Comparison of ENCODE assay signal across 2 cellular contexts in genomic region chr2:202113571-202114142, GRCh38.
TF ChIP-seq lines count a peak whose summit lies in the region.

No MANE protein-coding gene starts in this region.

TF ChIP-seq in A549, 52 proteins besides CTCF, POLR2A, EP300 and RAD21:
- TF ChIP-seq JUN (IDR thresholded peaks at IDR 0.05) (0 out of 5 replicates have a peak, but pooled peaks of 1 of the 2 experiments have one; percentile 17), GATA3 (IDR thresholded peaks at IDR 0.05; ENCODE audit: borderline replicate concordance) (peak; percentile 51; the same call in 1 of the 2 replicates), MAFK (IDR thresholded peaks at IDR 0.05; ENCODE audit: partially characterized antibody) (no peak)

TF ChIP-seq in H1, 55 proteins besides CTCF, POLR2A, EP300 and RAD21:
- TF ChIP-seq RFX5 (IDR thresholded peaks at IDR 0.05; ENCODE audit: borderline replicate concordance, low read depth, low read length) (no peak), CEBPB (IDR thresholded peaks at IDR 0.05; ENCODE audit: low read depth, low read length) (no peak), BACH1 (IDR thresholded peaks at IDR 0.05; ENCODE audit: low read length) (no peak), TAF7 (optimal IDR thresholded peaks at IDR 0.05; ENCODE audit: borderline replicate concordance, low read depth, low read length) (no peak), FOSL1 (IDR thresholded peaks at IDR 0.05; ENCODE audit: insufficient read depth, low read depth, low read length) (no peak), RXRA (IDR thresholded peaks at IDR 0.05; ENCODE audit: insufficient read depth, low read depth, low read length) (no peak), SP4 (IDR thresholded peaks at IDR 0.05; ENCODE audit: low read length) (no peak), POLR2AphosphoS5 (IDR thresholded peaks at IDR 0.05; ENCODE audit: low read depth, low read length) (no peak), MAFK (IDR thresholded peaks at IDR 0.05; ENCODE audit: low read depth, low read length) (no peak), KDM1A (IDR thresholded peaks at IDR 0.05; ENCODE audit: borderline replicate concordance, low read length) (no peak), ZNF274 (IDR thresholded peaks at IDR 0.05; ENCODE audit: borderline replicate concordance, extremely low read depth, low read length) (no peak), SUZ12 (IDR thresholded peaks at IDR 0.05; ENCODE audit: low read length) (no peak)
- TF ChIP-seq, protein P1, sequence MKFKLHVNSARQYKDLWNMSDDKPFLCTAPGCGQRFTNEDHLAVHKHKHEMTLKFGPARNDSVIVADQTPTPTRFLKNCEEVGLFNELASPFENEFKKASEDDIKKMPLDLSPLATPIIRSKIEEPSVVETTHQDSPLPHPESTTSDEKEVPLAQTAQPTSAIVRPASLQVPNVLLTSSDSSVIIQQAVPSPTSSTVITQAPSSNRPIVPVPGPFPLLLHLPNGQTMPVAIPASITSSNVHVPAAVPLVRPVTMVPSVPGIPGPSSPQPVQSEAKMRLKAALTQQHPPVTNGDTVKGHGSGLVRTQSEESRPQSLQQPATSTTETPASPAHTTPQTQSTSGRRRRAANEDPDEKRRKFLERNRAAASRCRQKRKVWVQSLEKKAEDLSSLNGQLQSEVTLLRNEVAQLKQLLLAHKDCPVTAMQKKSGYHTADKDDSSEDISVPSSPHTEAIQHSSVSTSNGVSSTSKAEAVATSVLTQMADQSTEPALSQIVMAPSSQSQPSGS (IDR thresholded peaks at IDR 0.05; ENCODE audit: low read length) = no peak
- TF ChIP-seq, protein P2, sequence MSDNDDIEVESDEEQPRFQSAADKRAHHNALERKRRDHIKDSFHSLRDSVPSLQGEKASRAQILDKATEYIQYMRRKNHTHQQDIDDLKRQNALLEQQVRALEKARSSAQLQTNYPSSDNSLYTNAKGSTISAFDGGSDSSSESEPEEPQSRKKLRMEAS (IDR thresholded peaks at IDR 0.05) = no peak
